In genomic region chr16:30984669-30985400, GRCh38 we compare ENCODE assay signal across 1 cellular context.
TF ChIP-seq lines count a peak whose summit lies in the region.

HSD3B7 (plus strand) TSS chr16:30985207; CDS start chr16:30985659, 452 bp downstream.

TF ChIP-seq in HepG2, 621 proteins besides CTCF, POLR2A, EP300 and RAD21 (continued from another document and continues in another):
- TF ChIP-seq ZNF687 (CRISPR knock-in tag; IDR thresholded peaks at IDR 0.05) (no peak), ZNF33B (CRISPR knock-in tag; IDR thresholded peaks at IDR 0.05) (no peak), RORA (CRISPR knock-in tag; IDR thresholded peaks at IDR 0.05) (no peak), TEF (CRISPR knock-in tag; IDR thresholded peaks at IDR 0.05) (no peak), ZNF331 (CRISPR knock-in tag; IDR thresholded peaks at IDR 0.05) (peak; percentile 13; the same call in 1 of the 2 replicates), AGO1 (IDR thresholded peaks at IDR 0.05; ENCODE audit: low read depth, low read length, poor library complexity, severe bottlenecking) (peak; percentile 87), YEATS2 (CRISPR knock-in tag; IDR thresholded peaks at IDR 0.05; ENCODE audit: borderline replicate concordance) (peak; percentile 74), KLF12 (CRISPR knock-in tag; IDR thresholded peaks at IDR 0.05; ENCODE audit: borderline replicate concordance) (0 out of 2 replicates have a peak, but pooled peaks have one; percentile 73), PCBP1 (IDR thresholded peaks at IDR 0.05; ENCODE audit: borderline replicate concordance, low read depth, low read length) (peak; percentile 96), ZNF605 (CRISPR knock-in tag; IDR thresholded peaks at IDR 0.05) (peak; percentile 68), ZNF710 (CRISPR knock-in tag; IDR thresholded peaks at IDR 0.05; ENCODE audit: borderline replicate concordance) (no peak), SAP130 (CRISPR knock-in tag; IDR thresholded peaks at IDR 0.05; ENCODE audit: low read depth) (0 out of 2 replicates have a peak, but pooled peaks have one; percentile 55), BHLHE40 (IDR thresholded peaks at IDR 0.05; ENCODE audit: low read length) (no peak), ZNF101 (CRISPR knock-in tag; IDR thresholded peaks at IDR 0.05; ENCODE audit: borderline replicate concordance, low read depth) (no peak), ZNF264 (CRISPR knock-in tag; IDR thresholded peaks at IDR 0.05) (no peak), HBP1 (CRISPR knock-in tag; IDR thresholded peaks at IDR 0.05; ENCODE audit: low read depth) (peak; percentile 20; the same call in 1 of the 2 replicates), ZNF180 (CRISPR knock-in tag; IDR thresholded peaks at IDR 0.05; ENCODE audit: borderline replicate concordance, low read depth) (no peak), SMAD3 (CRISPR knock-in tag; IDR thresholded peaks at IDR 0.05) (no peak), ZNF253 (CRISPR knock-in tag; IDR thresholded peaks at IDR 0.05; ENCODE audit: borderline replicate concordance) (no peak), ZFP36L1 (CRISPR knock-in tag; IDR thresholded peaks at IDR 0.05) (no peak), HOMEZ (CRISPR knock-in tag; IDR thresholded peaks at IDR 0.05; ENCODE audit: low read depth) (peak; percentile 60; the same call in 1 of the 2 replicates), KLF15 (CRISPR knock-in tag; IDR thresholded peaks at IDR 0.05; ENCODE audit: borderline replicate concordance) (0 out of 2 replicates have a peak, but pooled peaks have one; percentile 38), MNT (IDR thresholded peaks at IDR 0.05) (no peak), ZNF343 (CRISPR knock-in tag; IDR thresholded peaks at IDR 0.05) (no peak), PHB2 (IDR thresholded peaks at IDR 0.05; ENCODE audit: partially characterized antibody) (no peak), TFDP2 (CRISPR knock-in tag; IDR thresholded peaks at IDR 0.05) (peak; percentile 20; the same call in 1 of the 2 replicates), ELF3 (CRISPR knock-in tag; IDR thresholded peaks at IDR 0.05) (peak; percentile 46; the same call in 1 of the 2 replicates), ATF7 (IDR thresholded peaks at IDR 0.05) (no peak), ATF7 (CRISPR knock-in tag; IDR thresholded peaks at IDR 0.05) (no peak), KDM2A (CRISPR knock-in tag; IDR thresholded peaks at IDR 0.05; ENCODE audit: borderline replicate concordance, low read depth) (peak; percentile 91), SKIL (CRISPR knock-in tag; IDR thresholded peaks at IDR 0.05; ENCODE audit: borderline replicate concordance) (no peak), RNF219 (CRISPR knock-in tag; IDR thresholded peaks at IDR 0.05) (no peak), ATAD3A (CRISPR knock-in tag; IDR thresholded peaks at IDR 0.05) (no peak), EEA1 (CRISPR knock-in tag; IDR thresholded peaks at IDR 0.05; ENCODE audit: borderline replicate concordance) (no peak), MYNN (CRISPR knock-in tag; IDR thresholded peaks at IDR 0.05; ENCODE audit: low read depth) (no peak), IKZF1 (IDR thresholded peaks at IDR 0.05) (no peak)
- TF ChIP-seq, protein P1, sequence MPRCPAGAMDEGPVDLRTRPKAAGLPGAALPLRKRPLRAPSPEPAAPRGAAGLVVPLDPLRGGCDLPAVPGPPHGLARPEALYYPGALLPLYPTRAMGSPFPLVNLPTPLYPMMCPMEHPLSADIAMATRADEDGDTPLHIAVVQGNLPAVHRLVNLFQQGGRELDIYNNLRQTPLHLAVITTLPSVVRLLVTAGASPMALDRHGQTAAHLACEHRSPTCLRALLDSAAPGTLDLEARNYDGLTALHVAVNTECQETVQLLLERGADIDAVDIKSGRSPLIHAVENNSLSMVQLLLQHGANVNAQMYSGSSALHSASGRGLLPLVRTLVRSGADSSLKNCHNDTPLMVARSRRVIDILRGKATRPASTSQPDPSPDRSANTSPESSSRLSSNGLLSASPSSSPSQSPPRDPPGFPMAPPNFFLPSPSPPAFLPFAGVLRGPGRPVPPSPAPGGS (CRISPR knock-in tag; IDR thresholded peaks at IDR 0.05) = peak; percentile 31
- TF ChIP-seq, protein P2, sequence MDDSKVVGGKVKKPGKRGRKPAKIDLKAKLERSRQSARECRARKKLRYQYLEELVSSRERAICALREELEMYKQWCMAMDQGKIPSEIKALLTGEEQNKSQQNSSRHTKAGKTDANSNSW (CRISPR knock-in tag; IDR thresholded peaks at IDR 0.05; ENCODE audit: borderline replicate concordance) = no peak
